Comparison of ENCODE assay signal across 8 cellular contexts in the genomic region with DNA sequence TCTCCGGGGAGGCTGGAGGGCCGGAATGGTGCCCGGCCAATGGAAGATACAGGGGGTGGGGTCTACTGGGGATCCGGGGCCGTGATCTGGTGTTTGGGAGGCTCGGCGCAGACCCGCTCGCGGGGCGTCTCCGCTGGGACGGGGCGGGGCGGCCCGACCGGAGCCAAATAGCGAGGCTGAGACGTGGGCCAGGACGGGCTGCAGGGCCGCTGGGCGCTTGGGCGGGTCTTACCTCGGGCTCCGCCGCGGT. TPM values are rescaled to one million over a fixed set of nuclear protein-coding genes. Genes with fewer than 3 reads are reported as not detected.
DNase-seq lines count a peak whose midpoint lies in the region; ATAC-seq and TF ChIP-seq lines count a peak whose summit lies in the region.

No MANE protein-coding gene starts in this region.

- no peaks in the 10 kb centered on the region for H3K36me3 Mint-ChIP-seq in activated CD4-positive, alpha-beta T cell treated with anti-CD3 and anti-CD28 coated beads, Interleukin-2, amount 10 ng/mL, durations not matched to agents 7 days and 5 days (ENCODE audit: low read depth)
- H3K36me3 Mint-ChIP-seq in dendritic cell treated with granulocyte-macrophage colony-stimulating factor and Interleukin-4, amounts not matched to agents 40 ng/mL and 50 ng/mL, for 4 days (ENCODE audit: low read depth): peaks cover 18% of the 10 kb centered on the region
- H3K36me3 Mint-ChIP-seq in memory B cell: no peaks in the 10 kb centered on the region

- H3K4me3 ChIP-seq in HEK293 (ENCODE audit: low read depth, low read length) (peak overlapping the region; percentile 98), MG63 (peak overlapping the region; percentile 79)

- H3K9me3 ChIP-seq in HEK293 (ENCODE audit: control insufficient read depth, insufficient read depth, low read depth, low read length): no peaks in the 10 kb centered on the region
- no peaks in the 10 kb centered on the region for H3K9me3 ChIP-seq in MG63

- TF ChIP-seq CTCF in GM10266 (IDR thresholded peaks at IDR 0.05; ENCODE audit: control insufficient read depth, insufficient read depth, low read depth, missing control alignments) (no peak), HEK293 (tag by site-specific recombination; IDR thresholded peaks at IDR 0.05) (no peak)

- no peaks in the 10 kb centered on the region for H3K27me3 ChIP-seq in MG63

- CTCF ChIA-PET in HEK293 (lab: Yijun Ruan, JAX): no interaction called here
- CTCF ChIA-PET in activated CD4-positive, alpha-beta T cell treated with anti-CD3 and anti-CD28 coated beads, Interleukin-2, amount 10 ng/mL, durations not matched to agents 7 days and 5 days (lab: Charles Lee): no interaction called here

- peak overlapping the region; percentile 88 for H3K27ac Mint-ChIP-seq in activated CD4-positive, alpha-beta T cell treated with anti-CD3 and anti-CD28 coated beads, Interleukin-2, amount 10 ng/mL, durations not matched to agents 7 days and 5 days
- H3K27ac Mint-ChIP-seq in dendritic cell treated with granulocyte-macrophage colony-stimulating factor and Interleukin-4, amounts not matched to agents 40 ng/mL and 50 ng/mL, for 4 days: peak overlapping the region; percentile 99
- peak overlapping the region; percentile 97 for H3K27ac Mint-ChIP-seq in memory B cell

- intact Hi-C loops in dendritic cell treated with granulocyte-macrophage colony-stimulating factor and Interleukin-4, amounts not matched to agents 40 ng/mL and 50 ng/mL, for 4 days (cut with micrococcal nuclease): loop anchor here (10.0 kb wide), 1 partner anchor 1517 kb away; the partner anchor contains the start of gene NPTN

- H3K4me1 ChIP-seq in HEK293 (ENCODE audit: control insufficient read depth, insufficient read depth, low read length): peaks cover 34% of the 10 kb centered on the region

- peak; percentile 46 for ATAC-seq in memory B cell (ENCODE audit: low read depth)

- peaks cover 11% of the 10 kb centered on the region for H3K27me3 Mint-ChIP-seq in activated CD4-positive, alpha-beta T cell treated with anti-CD3 and anti-CD28 coated beads, Interleukin-2, amount 10 ng/mL, durations not matched to agents 7 days and 5 days
- H3K27me3 Mint-ChIP-seq in dendritic cell treated with granulocyte-macrophage colony-stimulating factor and Interleukin-4, amounts not matched to agents 40 ng/mL and 50 ng/mL, for 4 days: no peaks in the 10 kb centered on the region
- no peaks in the 10 kb centered on the region for H3K27me3 Mint-ChIP-seq in memory B cell

- no peaks in the 10 kb centered on the region for H3K36me3 ChIP-seq in HEK293 (ENCODE audit: control insufficient read depth in 2 of 2, insufficient read depth in 1 of 2, low read length in 2 of 2)
- H3K36me3 ChIP-seq in MG63: no peaks in the 10 kb centered on the region

- H3K4me3 Mint-ChIP-seq in activated CD4-positive, alpha-beta T cell treated with anti-CD3 and anti-CD28 coated beads, Interleukin-2, amount 10 ng/mL, durations not matched to agents 7 days and 5 days: peak overlapping the region; percentile 95
- H3K4me3 Mint-ChIP-seq in dendritic cell treated with granulocyte-macrophage colony-stimulating factor and Interleukin-4, amounts not matched to agents 40 ng/mL and 50 ng/mL, for 4 days: peak overlapping the region; percentile 91
- H3K4me3 Mint-ChIP-seq in memory B cell: peak overlapping the region; percentile 97

- POLR2A ChIA-PET in HEK293 (lab: Yijun Ruan, JAX): interaction anchor here (0.6 to 2.0 kb wide), 4 partner anchors 14 to 215 kb away, joined by 3 to 8 read pairs (median 4); no protein-coding TSS in a partner anchor
- POLR2A ChIA-PET in activated CD4-positive, alpha-beta T cell treated with anti-CD3 and anti-CD28 coated beads, Interleukin-2, amount 10 ng/mL, durations not matched to agents 7 days and 5 days (lab: Charles Lee): no interaction called here

- H3K9me3 Mint-ChIP-seq in activated CD4-positive, alpha-beta T cell treated with anti-CD3 and anti-CD28 coated beads, Interleukin-2, amount 10 ng/mL, durations not matched to agents 7 days and 5 days: no peaks in the 10 kb centered on the region
- no peaks in the 10 kb centered on the region for H3K9me3 Mint-ChIP-seq in dendritic cell treated with granulocyte-macrophage colony-stimulating factor and Interleukin-4, amounts not matched to agents 40 ng/mL and 50 ng/mL, for 4 days
- no peaks in the 10 kb centered on the region for H3K9me3 Mint-ChIP-seq in memory B cell

- peak overlapping the region; percentile 96 for H3K27ac ChIP-seq in HEK293 (ENCODE audit: extremely low read depth, low read depth, low read length)

- peaks cover 35% of the 10 kb centered on the region for H3K4me1 Mint-ChIP-seq in activated CD4-positive, alpha-beta T cell treated with anti-CD3 and anti-CD28 coated beads, Interleukin-2, amount 10 ng/mL, durations not matched to agents 7 days and 5 days
- peaks cover 38% of the 10 kb centered on the region for H3K4me1 Mint-ChIP-seq in dendritic cell treated with granulocyte-macrophage colony-stimulating factor and Interleukin-4, amounts not matched to agents 40 ng/mL and 50 ng/mL, for 4 days (ENCODE audit: low read depth)
- peaks cover 26% of the 10 kb centered on the region for H3K4me1 Mint-ChIP-seq in memory B cell

- DNase-seq in GM10266 (ENCODE audit: extremely low spot score) (peak; percentile 84), MG63 (peak; percentile 88), memory B cell (ENCODE audit: low spot score in 2 of 2) (peak in 1 of 2 donors; percentile 54), globus pallidus (ENCODE audit: low spot score) (no peak)
- peak; percentile 71 for DNase-seq in activated CD4-positive, alpha-beta T cell treated with anti-CD3 and anti-CD28 coated beads, Interleukin-2, amount 10 ng/mL, durations not matched to agents 7 days and 5 days
- DNase-seq in stimulated activated CD8-positive, alpha-beta memory T cell treated with anti-CD3 and anti-CD28 coated beads, Interleukin-2, amount 100 ng/mL, for 48 hours (ENCODE audit: low read depth in 2 of 2): peak; percentile 62 to 64

TF ChIP-seq in HEK293, 187 proteins besides CTCF, POLR2A, EP300 and RAD21 (continues in another document):
- TF ChIP-seq, protein P1, sequence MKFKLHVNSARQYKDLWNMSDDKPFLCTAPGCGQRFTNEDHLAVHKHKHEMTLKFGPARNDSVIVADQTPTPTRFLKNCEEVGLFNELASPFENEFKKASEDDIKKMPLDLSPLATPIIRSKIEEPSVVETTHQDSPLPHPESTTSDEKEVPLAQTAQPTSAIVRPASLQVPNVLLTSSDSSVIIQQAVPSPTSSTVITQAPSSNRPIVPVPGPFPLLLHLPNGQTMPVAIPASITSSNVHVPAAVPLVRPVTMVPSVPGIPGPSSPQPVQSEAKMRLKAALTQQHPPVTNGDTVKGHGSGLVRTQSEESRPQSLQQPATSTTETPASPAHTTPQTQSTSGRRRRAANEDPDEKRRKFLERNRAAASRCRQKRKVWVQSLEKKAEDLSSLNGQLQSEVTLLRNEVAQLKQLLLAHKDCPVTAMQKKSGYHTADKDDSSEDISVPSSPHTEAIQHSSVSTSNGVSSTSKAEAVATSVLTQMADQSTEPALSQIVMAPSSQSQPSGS (tag by site-specific recombination; IDR thresholded peaks at IDR 0.05; ENCODE audit: low read depth): no peak
- TF ChIP-seq ZNF510 (tag by site-specific recombination; IDR thresholded peaks at IDR 0.05; ENCODE audit: insufficient replicate concordance): no peak
- TF ChIP-seq ZNF335 (tag by site-specific recombination; conservative IDR thresholded peaks at IDR 0.05): no peak
- TF ChIP-seq ZNF513 (tag by site-specific recombination; IDR thresholded peaks at IDR 0.05): 0 out of 2 replicates have a peak, but pooled peaks have one; percentile 4

RNA-seq across cellular contexts. Expression of gene MYO9A, which starts 0.6 kb away (rescaled TPM):
- 21.1 and 22.6 TPM in 2 replicates for total RNA-seq in MG63 (2014; rRNA removed; shearing (Covaris generic); ENCODE audit: low replicate concordance)
- 10 to 100 TPM; 21.8 to 24.1 TPM for total RNA-seq in activated CD4-positive, alpha-beta T cell treated with anti-CD3 and anti-CD28 coated beads, Interleukin-2, amount 10 ng/mL, durations not matched to agents 7 days and 5 days

RNA-seq across cellular contexts. Expression of gene SENP8, which starts 0.8 kb away (rescaled TPM):
- total RNA-seq in MG63 (2014; rRNA removed; shearing (Covaris generic); ENCODE audit: low replicate concordance): 0.84 and 1.7 TPM in 2 replicates
- total RNA-seq in activated CD4-positive, alpha-beta T cell treated with anti-CD3 and anti-CD28 coated beads, Interleukin-2, amount 10 ng/mL, durations not matched to agents 7 days and 5 days: 1 to 10 TPM; 1.2 to 1.3 TPM
